In the genomic region with DNA sequence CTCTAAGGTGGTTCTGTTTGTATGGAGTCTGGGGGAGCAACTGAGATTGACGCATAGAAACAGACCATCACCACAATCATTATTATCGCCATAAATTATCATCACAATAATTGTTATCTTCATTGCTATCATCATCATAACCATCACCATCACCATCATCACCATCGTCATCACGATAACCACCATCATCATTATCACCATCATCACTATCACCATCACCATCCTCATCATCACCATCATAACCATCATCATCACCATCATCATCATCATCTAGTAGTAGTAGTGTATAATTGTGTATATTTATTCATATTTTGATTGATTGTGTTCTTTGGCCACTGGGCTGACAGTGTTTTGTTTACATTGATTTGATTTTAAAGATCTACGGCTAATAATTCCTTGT, we compare ENCODE assay signal across 28 cellular contexts.
"Had no signal": no experiment of that assay in that cellular context is flagged by ENCODE, and none has a peak within 500 bp of the region (broad histone marks: within the 10 kb centered on the region; RNA-seq: fewer than 3 reads in every experiment).

No MANE protein-coding gene starts in this region.

- H3K36me3 ChIP-seq: neural progenitor cell, ovary, spleen, suprapubic skin, tibial artery, transverse colon, upper lobe of right lung, uterus had no signal

- ATAC-seq: natural killer cell; psoas muscle; right cardiac atrium; sciatic nerve; stimulated activated memory B cell treated with anti-CD40 and anti-IgM and Interleukin-4, amounts not matched to agents 10 μg/mL and 1 μg/mL and 100 μg/mL, for 72 hours; stimulated activated naive CD8-positive, alpha-beta T cell treated with anti-CD3 and anti-CD28 coated beads, Interleukin-15, amount 100 ng/mL, for 72 hours; stimulated activated naive CD8-positive, alpha-beta T cell treated with anti-CD3 and anti-CD28 coated beads, Interleukin-15, Interleukin-2, amounts not matched to agents 100 U/mL and 50 U/mL, for 24 hours; upper lobe of right lung had no signal

- H3K9me3 ChIP-seq: ovary, spleen, suprapubic skin, testis, tibial artery, transverse colon, upper lobe of right lung, uterus had no signal

- H3K27ac ChIP-seq: neural progenitor cell, ovary, parathyroid adenoma, psoas muscle, skin epidermis, spleen, suprapubic skin, testis, tibial artery, transverse colon, upper lobe of right lung, uterus had no signal

- H3K27me3 ChIP-seq: neural progenitor cell, ovary, spleen, suprapubic skin, testis, tibial artery, transverse colon, upper lobe of right lung, uterus had no signal

- H3K4me2 ChIP-seq: neural progenitor cell, smooth muscle cell had no signal

- H3K4me3 ChIP-seq: neural progenitor cell, ovary, psoas muscle, skin epidermis, smooth muscle cell, spleen, suprapubic skin, testis, tibial artery, transverse colon, upper lobe of right lung, uterus had no signal

- H3K4me1 ChIP-seq: neural progenitor cell, parathyroid adenoma, psoas muscle, spleen, suprapubic skin, testis, tibial artery, transverse colon, upper lobe of right lung, uterus had no signal

- DNase-seq: natural killer cell; occipital lobe; ovary; posterior cingulate gyrus; psoas muscle; right cardiac atrium; spleen; stimulated activated CD4-positive, alpha-beta T cell treated with anti-CD3 and anti-CD28 coated beads, Interleukin-12 subunit alpha, Interleukin-12 subunit beta, amount 100 ng/mL, for 4 hours; stimulated activated CD4-positive, alpha-beta T cell treated with anti-CD3 and anti-CD28 coated beads, Interleukin-1b, Interleukin-23, amount 100 ng/mL, for 48 hours; stimulated activated CD4-positive, alpha-beta T cell treated with anti-CD3 and anti-CD28 coated beads, Interleukin-4, amount 100 ng/mL, for 1 hour; stimulated activated CD4-positive, alpha-beta T cell treated with anti-CD3 and anti-CD28 coated beads, Interleukin-4, amount 100 ng/mL, for 4 hours; stimulated activated CD8-positive, alpha-beta memory T cell treated with anti-CD3 and anti-CD28 coated beads, Interleukin-4, amount 100 ng/mL, for 48 hours; stimulated activated naive CD4-positive, alpha-beta T cell; stimulated activated naive CD8-positive, alpha-beta T cell treated with anti-CD3 and anti-CD28 coated beads, Interleukin-15, amount 100 ng/mL, for 72 hours; stimulated activated naive CD8-positive, alpha-beta T cell treated with anti-CD3 and anti-CD28 coated beads, Interleukin-15, Interleukin-2, amounts not matched to agents 100 U/mL and 50 U/mL, for 24 hours; substantia nigra; testis; tibial artery; transverse colon; upper lobe of right lung; uterus had no signal
